ENCODE assay signal across 14 cellular contexts in genomic region chr3:71135373-71136088, GRCh38.
DNase-seq lines count a peak whose midpoint lies in the region; ATAC-seq lines count a peak whose summit lies in the region.
"Had no signal": no experiment of that assay in that cellular context is flagged by ENCODE, and none has a peak within 500 bp of the region (broad histone marks: within the 10 kb centered on the region; RNA-seq: fewer than 3 reads in every experiment).

No MANE protein-coding gene starts in this region.

- peaks cover 16% of the 10 kb centered on the region for H3K36me3 Mint-ChIP-seq in CD4-positive, CD25-positive, alpha-beta regulatory T cell

- no peaks in the 10 kb centered on the region for H3K79me1 ChIP-seq in neuronal stem cell (ENCODE audit: low read depth, low read length)

- H3K9me3 ChIP-seq in CD4-positive, CD25-positive, alpha-beta regulatory T cell (ENCODE audit: control insufficient read depth in 2 of 2, low read length in 2 of 2) = no peaks in the 10 kb centered on the region
- no peaks in the 10 kb centered on the region for H3K9me3 ChIP-seq in SJCRH30 (replicated peaks)
- no peaks in the 10 kb centered on the region for H3K9me3 ChIP-seq in neuronal stem cell (replicated peaks in 1 of 2; ENCODE audit: control insufficient read depth in 2 of 2, insufficient read depth in 1 of 2, low read depth in 1 of 2, low read length in 2 of 2)

- H3K27me3 ChIP-seq in CD4-positive, CD25-positive, alpha-beta regulatory T cell (ENCODE audit: control insufficient read depth, insufficient read depth, low read length) = no peaks in the 10 kb centered on the region
- H3K27me3 ChIP-seq in SJCRH30 (no peaks in the 10 kb centered on the region), neuronal stem cell (ENCODE audit: control insufficient read depth in 3 of 3, insufficient read depth in 3 of 3, low read depth in 1 of 3, low read length in 3 of 3) (no peaks in the 10 kb centered on the region)
- H3K27me3 ChIP-seq: foreskin keratinocyte had no signal

- H4K91ac ChIP-seq in neuronal stem cell (ENCODE audit: low read depth, low read length, poor library complexity) = no peak overlapping the region

- WGBS in neuronal stem cell (ENCODE audit: extremely low coverage in 2 of 2, insufficient read length in 2 of 2, insufficient replicate concordance in 1 of 2), 2 donors = no CpG with 5 or more reads among the region's 8 CpGs

- peak overlapping the region in 1 of 4 donors; percentile 43 for H3K4me3 Mint-ChIP-seq in CD4-positive, CD25-positive, alpha-beta regulatory T cell
- H3K4me3 Mint-ChIP-seq: central memory CD8-positive, alpha-beta T cell had no signal

- no peak overlapping the region for H2BK15ac ChIP-seq in neuronal stem cell (ENCODE audit: low read length)

- no peak overlapping the region for H2BK12ac ChIP-seq in neuronal stem cell (ENCODE audit: low read length)

- H3K18ac ChIP-seq in neuronal stem cell (ENCODE audit: low read length) = no peak overlapping the region

- H3K4me3 ChIP-seq in CD4-positive, CD25-positive, alpha-beta regulatory T cell (ENCODE audit: low read depth, low read length) = no peak overlapping the region
- H3K4me3 ChIP-seq in SJCRH30 (no peak overlapping the region), neuronal stem cell (ENCODE audit: low read length in 2 of 2) (no peak overlapping the region)

- H2AK5ac ChIP-seq in neuronal stem cell (ENCODE audit: low read depth, low read length) = no peak overlapping the region

- H3K4me1 ChIP-seq in CD4-positive, CD25-positive, alpha-beta regulatory T cell (ENCODE audit: control insufficient read depth, insufficient read depth, low read length, poor library complexity, severe bottlenecking) = peaks cover 53% of the 10 kb centered on the region
- H3K4me1 ChIP-seq in SJCRH30 = peaks cover 34% of the 10 kb centered on the region
- peaks cover 15 to 41% of the 10 kb centered on the region in 2 donors for H3K4me1 ChIP-seq in neuronal stem cell (ENCODE audit: control insufficient read depth in 2 of 2, insufficient read depth in 1 of 2, low read depth in 1 of 2, low read length in 2 of 2)

- no peaks in the 10 kb centered on the region for H3K9me3 Mint-ChIP-seq in CD4-positive, CD25-positive, alpha-beta regulatory T cell
- H3K9me3 Mint-ChIP-seq: central memory CD8-positive, alpha-beta T cell had no signal

- H3K4me2 ChIP-seq in neuronal stem cell (ENCODE audit: insufficient read depth, low read length, poor library complexity, severe bottlenecking) = no peak overlapping the region

- no peak overlapping the region for H3K23ac ChIP-seq in neuronal stem cell (ENCODE audit: low read depth, low read length, poor library complexity)

- no peaks in the 10 kb centered on the region for H3K27me3 Mint-ChIP-seq in CD4-positive, CD25-positive, alpha-beta regulatory T cell
- H3K27me3 Mint-ChIP-seq: central memory CD8-positive, alpha-beta T cell had no signal

- H2BK5ac ChIP-seq in neuronal stem cell (ENCODE audit: low read length) = no peak overlapping the region

- peaks cover 6% of the 10 kb centered on the region for H3K36me3 ChIP-seq in CD4-positive, CD25-positive, alpha-beta regulatory T cell (ENCODE audit: control insufficient read depth, insufficient read depth, low read length)
- no peaks in the 10 kb centered on the region for H3K36me3 ChIP-seq in SJCRH30
- peaks cover 0 to 1% of the 10 kb centered on the region in 2 donors for H3K36me3 ChIP-seq in neuronal stem cell (replicated peaks in 1 of 2; ENCODE audit: control insufficient read depth in 2 of 2, insufficient read depth in 2 of 2, low read length in 2 of 2)

- ATAC-seq in CD4-positive, CD25-positive, alpha-beta regulatory T cell (ENCODE audit: low read depth in 2 of 2) = no peak
- ATAC-seq: foreskin keratinocyte had no signal

- peak overlapping the region; percentile 1 for H3K27ac ChIP-seq in CD4-positive, CD25-positive, alpha-beta regulatory T cell (ENCODE audit: insufficient read depth, low read length, poor library complexity, severe bottlenecking)
- H3K27ac ChIP-seq in SJCRH30 (no peak overlapping the region), neuronal stem cell (replicated peaks; ENCODE audit: low read length) (no peak overlapping the region)
- H3K27ac ChIP-seq: foreskin keratinocyte, HL-60, RWPE1 had no signal

- peak overlapping the region; percentile 38 to 96 (median 65) for H3K27ac Mint-ChIP-seq in CD4-positive, CD25-positive, alpha-beta regulatory T cell

- no peak overlapping the region for H3K9ac ChIP-seq in neuronal stem cell (ENCODE audit: low read depth, low read length, poor library complexity)

- no peak overlapping the region for H2BK120ac ChIP-seq in neuronal stem cell (ENCODE audit: low read depth, low read length)

- H2AFZ ChIP-seq in neuronal stem cell (ENCODE audit: low read length) = peak overlapping the region; percentile 23

- no peak overlapping the region for H3K14ac ChIP-seq in neuronal stem cell (ENCODE audit: low read length)

- peaks cover 16 to 85% (median 52%) of the 10 kb centered on the region in 4 donors for H3K4me1 Mint-ChIP-seq in CD4-positive, CD25-positive, alpha-beta regulatory T cell

- H4K8ac ChIP-seq in neuronal stem cell (ENCODE audit: low read depth, low read length) = no peak overlapping the region

- no peak overlapping the region for H3K4ac ChIP-seq in neuronal stem cell (ENCODE audit: low read length)

- DNase-seq in CD4-positive, CD25-positive, alpha-beta regulatory T cell = no peak
- peak; percentile 5 to 17 for DNase-seq in SJCRH30
- peak; percentile 45 for DNase-seq in fibroblast of peridontal ligament (ENCODE audit: extremely low read depth)
- DNase-seq in neuronal stem cell (ENCODE audit: low spot score) = no peak
- DNase-seq in activated gamma-delta T cell (lab: John Stamatoyannopoulos, UW) = no peak
- no peak for DNase-seq in NCI-H446 (lab: John Stamatoyannopoulos, UW)
- DNase-seq in NCI-H774 (lab: John Stamatoyannopoulos, UW) = no peak
- DNase-seq in NCI-H446 treated with DMSO at 0.1 percent for 48 hours (lab: John Stamatoyannopoulos, UW) = no peak
- DNase-seq: foreskin keratinocyte, MV-4-11, right cardiac atrium had no signal

Comparison
In these comparisons a context has a peak if more than half of its experiments do, and no peak if none do; other contexts are left out.
1. DNase-seq: peak in SJCRH30 (2 of 2) and fibroblast of peridontal ligament (single experiment); none in CD4-positive, CD25-positive, alpha-beta regulatory T cell (0 of 3), neuronal stem cell (single experiment), activated gamma-delta T cell (single experiment), NCI-H446 (0 of 2), NCI-H774 (single experiment) and NCI-H446 treated with DMSO at 0.1 percent for 48 hours (single experiment).